ENCODE assay signal across 1 cellular context in genomic region chr15:68823561-68823960, GRCh38.
TF ChIP-seq lines count a peak whose summit lies in the region.

No MANE protein-coding gene starts in this region.

TF ChIP-seq in WTC11, 78 proteins besides CTCF, POLR2A, EP300 and RAD21 (continued from another document):
- TF ChIP-seq ZNF512 (CRISPR knock-in tag; IDR thresholded peaks at IDR 0.05; ENCODE audit: borderline replicate concordance) (no peak), CDX4 (CRISPR knock-in tag; IDR thresholded peaks at IDR 0.05; ENCODE audit: borderline replicate concordance) (no peak)
TF ChIP-seq in WTC11: peak in this region for 0.
